In genomic region chr2:193371200-193371599, GRCh38 we compare ENCODE assay signal across 16 cellular contexts.
"Had no signal": no experiment of that assay in that cellular context is flagged by ENCODE, and none has a peak within 500 bp of the region (broad histone marks: within the 10 kb centered on the region; RNA-seq: fewer than 3 reads in every experiment).

No MANE protein-coding gene starts in this region.

- H3K36me3 ChIP-seq: esophagus muscularis mucosa, gastrocnemius medialis, lower lobe of right lung, tibial artery, WERI-Rb-1 had no signal

- H3K27ac ChIP-seq: esophagus muscularis mucosa, gastrocnemius medialis, lower lobe of right lung, tibial artery, WERI-Rb-1 had no signal

- H3K9me3 ChIP-seq: esophagus muscularis mucosa, gastrocnemius medialis, lower lobe of right lung, tibial artery had no signal

- ATAC-seq: activated CD8-positive, alpha-beta T cell treated with anti-CD3 and anti-CD28 coated beads, Interleukin-2, amount 10 ng/mL, durations not matched to agents 7 days and 5 days; gastrocnemius medialis; lower lobe of right lung; stimulated activated effector memory CD8-positive, alpha-beta T cell treated with anti-CD3 and anti-CD28 coated beads, Interleukin-12 subunit alpha, Interleukin-12 subunit beta, amount 100 ng/mL, for 72 hours; stimulated activated naive CD8-positive, alpha-beta T cell treated with anti-CD3 and anti-CD28 coated beads, Interleukin-15, amount 100 ng/mL, for 72 hours had no signal

- H3K4me1 ChIP-seq: esophagus muscularis mucosa, gastrocnemius medialis, lower lobe of right lung, tibial artery had no signal

- H3K27me3 ChIP-seq: esophagus muscularis mucosa, gastrocnemius medialis, tibial artery had no signal

- H3K4me3 ChIP-seq: esophagus muscularis mucosa, gastrocnemius medialis, lower lobe of right lung, tibial artery had no signal

- DNase-seq: activated CD4-positive, alpha-beta T cell treated with anti-CD3 and anti-CD28 coated beads for 1 hour; activated CD4-positive, alpha-beta T cell treated with anti-CD3 and anti-CD28 coated beads, Interleukin-2, amount 50 U/mL, for 1 hour; activated CD8-positive, alpha-beta T cell treated with anti-CD3 and anti-CD28 coated beads, Interleukin-2, amount 10 ng/mL, durations not matched to agents 7 days and 5 days; activated gamma-delta T cell; aorta; effector CD4-positive, alpha-beta T cell; gastrocnemius medialis; hypothalamus; lower lobe of right lung; naive B cell; stimulated activated CD4-positive, alpha-beta T cell treated with anti-CD3 and anti-CD28 coated beads, Interleukin-12 subunit alpha, Interleukin-12 subunit beta, amount 100 ng/mL, for 4 hours; stimulated activated naive CD8-positive, alpha-beta T cell treated with anti-CD3 and anti-CD28 coated beads, Interleukin-15, amount 100 ng/mL, for 72 hours; tibial artery; WERI-Rb-1 had no signal
